26 cellular contexts compared by ENCODE assay signal in the genomic region with DNA sequence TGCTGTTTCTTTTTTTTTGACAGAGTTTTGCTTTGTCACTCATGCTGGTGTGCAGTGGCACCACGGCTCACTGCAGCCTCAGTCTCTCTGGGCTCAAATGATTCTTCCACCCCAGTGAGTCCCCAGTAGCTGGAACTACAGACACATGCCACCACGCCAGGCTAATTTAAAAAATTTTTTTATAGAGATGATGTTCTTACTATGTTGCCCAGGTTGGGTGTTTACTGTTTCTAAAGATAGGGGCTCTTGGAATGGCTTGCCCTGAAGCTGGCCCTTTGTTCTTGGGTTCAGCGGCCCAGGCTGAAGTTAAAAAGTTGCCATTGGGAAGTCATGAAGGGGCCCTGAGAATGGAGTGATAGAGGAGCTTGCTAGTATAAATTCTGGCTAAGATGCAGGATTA.
"Had no signal": no experiment of that assay in that cellular context is flagged by ENCODE, and none has a peak within 500 bp of the region (broad histone marks: within the 10 kb centered on the region; RNA-seq: fewer than 3 reads in every experiment).

No MANE protein-coding gene starts in this region.

- DNase-seq: activated CD4-positive, alpha-beta memory T cell treated with anti-CD3 and anti-CD28 coated beads, Interleukin-2, amount 10 ng/mL, durations not matched to agents 7 days and 5 days; activated CD4-positive, alpha-beta T cell treated with anti-CD3 and anti-CD28 coated beads for 1 hour; activated CD4-positive, alpha-beta T cell treated with anti-CD3 and anti-CD28 coated beads for 4 hours; activated CD4-positive, alpha-beta T cell treated with anti-CD3 and anti-CD28 coated beads, Interleukin-2, amount 10 ng/mL, durations not matched to agents 7 days and 5 days; activated CD4-positive, alpha-beta T cell treated with anti-CD3 and anti-CD28 coated beads, Interleukin-2, amount 50 U/mL, for 4 hours; activated CD8-positive, alpha-beta memory T cell treated with anti-CD3 and anti-CD28 coated beads, Interleukin-2, amount 50 U/mL, for 48 hours; activated effector memory CD4-positive, alpha-beta T cell treated with Interleukin-2 at 50 U/mL for 16 hours; activated gamma-delta T cell treated with Interleukin-2 at 50 U/mL for 16 hours; activated naive CD4-positive, alpha-beta T cell treated with anti-CD3 and anti-CD28 coated beads, Interleukin-2, amount 50 U/mL, for 16 hours; activated naive CD4-positive, alpha-beta T cell treated with Interleukin-2 at 50 U/mL for 16 hours; activated T-cell treated with anti-CD3 and anti-CD28 coated beads for 4 hours; activated T-cell treated with anti-CD3 and anti-CD28 coated beads, Interleukin-2, amount 50 U/mL, for 24 hours; activated T-cell treated with anti-CD3 and anti-CD28 coated beads, Interleukin-2, amount 50 U/mL, for 72 hours; amniotic stem cell; anterior cingulate cortex; body of pancreas; caudate nucleus; cortex of kidney; dermis blood vessel endothelial cell; effector CD4-positive, alpha-beta T cell; effector memory CD8-positive, alpha-beta T cell; foreskin fibroblast; glutamatergic neuron; T-helper 1 cell had no signal

- H3K4me1 Mint-ChIP-seq: activated CD4-positive, alpha-beta memory T cell treated with anti-CD3 and anti-CD28 coated beads, Interleukin-2, amount 10 ng/mL, durations not matched to agents 7 days and 5 days; activated CD4-positive, alpha-beta T cell treated with anti-CD3 and anti-CD28 coated beads, Interleukin-2, amount 10 ng/mL, durations not matched to agents 7 days and 5 days had no signal

- H3K27ac Mint-ChIP-seq: activated CD4-positive, alpha-beta memory T cell treated with anti-CD3 and anti-CD28 coated beads, Interleukin-2, amount 10 ng/mL, durations not matched to agents 7 days and 5 days; activated CD4-positive, alpha-beta T cell treated with anti-CD3 and anti-CD28 coated beads, Interleukin-2, amount 10 ng/mL, durations not matched to agents 7 days and 5 days; activated naive CD8-positive, alpha-beta T cell; activated T-cell treated with anti-CD3 and anti-CD28 coated beads, Interleukin-2, amount 50 U/mL, for 24 hours; activated T-cell treated with anti-CD3 and anti-CD28 coated beads, Interleukin-2, amount 50 U/mL, for 72 hours; effector memory CD8-positive, alpha-beta T cell had no signal

- H3K27me3 ChIP-seq: body of pancreas had no signal

- H3K27ac ChIP-seq: body of pancreas, epithelial cell of prostate had no signal

- H3K9me3 ChIP-seq: body of pancreas had no signal

- H3K9me3 Mint-ChIP-seq: activated CD4-positive, alpha-beta memory T cell treated with anti-CD3 and anti-CD28 coated beads, Interleukin-2, amount 10 ng/mL, durations not matched to agents 7 days and 5 days; activated CD4-positive, alpha-beta T cell treated with anti-CD3 and anti-CD28 coated beads, Interleukin-2, amount 10 ng/mL, durations not matched to agents 7 days and 5 days; activated T-cell treated with anti-CD3 and anti-CD28 coated beads, Interleukin-2, amount 50 U/mL, for 24 hours; activated T-cell treated with anti-CD3 and anti-CD28 coated beads, Interleukin-2, amount 50 U/mL, for 72 hours; effector memory CD8-positive, alpha-beta T cell had no signal

- H3K27me3 Mint-ChIP-seq: activated CD4-positive, alpha-beta memory T cell treated with anti-CD3 and anti-CD28 coated beads, Interleukin-2, amount 10 ng/mL, durations not matched to agents 7 days and 5 days; activated CD4-positive, alpha-beta T cell treated with anti-CD3 and anti-CD28 coated beads, Interleukin-2, amount 10 ng/mL, durations not matched to agents 7 days and 5 days; activated naive CD8-positive, alpha-beta T cell; activated T-cell treated with anti-CD3 and anti-CD28 coated beads, Interleukin-2, amount 50 U/mL, for 24 hours; effector memory CD8-positive, alpha-beta T cell had no signal

- H3K4me1 ChIP-seq: body of pancreas had no signal

- H3K4me3 Mint-ChIP-seq: activated CD4-positive, alpha-beta memory T cell treated with anti-CD3 and anti-CD28 coated beads, Interleukin-2, amount 10 ng/mL, durations not matched to agents 7 days and 5 days; activated CD4-positive, alpha-beta T cell treated with anti-CD3 and anti-CD28 coated beads, Interleukin-2, amount 10 ng/mL, durations not matched to agents 7 days and 5 days; activated naive CD8-positive, alpha-beta T cell; activated T-cell treated with anti-CD3 and anti-CD28 coated beads, Interleukin-2, amount 50 U/mL, for 24 hours; activated T-cell treated with anti-CD3 and anti-CD28 coated beads, Interleukin-2, amount 50 U/mL, for 72 hours; effector memory CD8-positive, alpha-beta T cell had no signal

- H3K4me3 ChIP-seq: body of pancreas had no signal

- ATAC-seq: activated T-cell treated with anti-CD3 and anti-CD28 coated beads, Interleukin-2, amount 50 U/mL, for 72 hours; body of pancreas; effector memory CD8-positive, alpha-beta T cell had no signal
